In the genomic region with DNA sequence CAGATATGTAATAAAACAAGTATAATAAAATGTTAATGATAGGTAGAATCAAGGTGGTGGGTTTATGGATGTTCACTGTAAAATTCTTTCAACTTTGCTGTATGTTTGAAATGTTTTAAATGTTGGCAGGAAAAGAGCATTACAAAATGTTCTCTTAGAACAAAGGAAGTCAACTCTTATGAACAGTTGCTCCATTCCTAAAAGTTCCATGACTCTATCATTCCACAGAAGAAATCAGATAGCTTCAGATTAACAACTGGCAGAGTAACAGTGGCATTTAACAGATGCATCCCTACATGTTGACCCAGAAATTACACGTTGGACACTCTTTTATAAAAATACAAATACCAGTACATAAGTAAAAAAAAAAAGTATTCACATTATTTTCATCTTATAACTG, we compare ENCODE assay signal across 16 cellular contexts.
DNase-seq lines count a peak whose midpoint lies in the region; ATAC-seq and TF ChIP-seq lines count a peak whose summit lies in the region.
"Had no signal": no experiment of that assay in that cellular context is flagged by ENCODE, and none has a peak within 500 bp of the region (broad histone marks: within the 10 kb centered on the region; RNA-seq: fewer than 3 reads in every experiment).

No MANE protein-coding gene starts in this region.

- H3K4me3 ChIP-seq in cardiac fibroblast (replicated peaks in 1 of 2; ENCODE audit: low read depth in 2 of 2, low read length in 2 of 2) (no peak overlapping the region), fibroblast of the aortic adventitia (ENCODE audit: low read depth, low read length) (no peak overlapping the region), GM23338 (no peak overlapping the region)

- H3F3A ChIP-seq in GM23338 (replicated peaks; ENCODE audit: low read depth) = no peaks in the 10 kb centered on the region

- H3K27me3 Mint-ChIP-seq in GM23338 (ENCODE audit: insufficient read depth, low read depth, poor library complexity) = no peaks in the 10 kb centered on the region
- H3K27me3 Mint-ChIP-seq: B cell; CD4-positive, alpha-beta T cell had no signal

- no peak overlapping the region for H3K4me2 ChIP-seq in GM23338

- peaks cover 13% of the 10 kb centered on the region for H3K9me3 Mint-ChIP-seq in GM23338

- peak; percentile 44 to 61 for DNase-seq in cardiac fibroblast (ENCODE audit: low read depth in 2 of 2)
- DNase-seq in fibroblast of the aortic adventitia (ENCODE audit: low read depth) = peak; percentile 31
- DNase-seq in myocyte (ENCODE audit: low read depth) = peak; percentile 59
- no peak for DNase-seq in GM23338 (ENCODE audit: low spot score)
- DNase-seq in stimulated activated naive CD4-positive, alpha-beta T cell treated with Interleukin-2 at 50 U/mL for 16 hours (lab: John Stamatoyannopoulos, UW) = no peak
- DNase-seq: C1 segment of cervical spinal cord; CD4-positive, alpha-beta T cell; COR-L47; DMS153; DND-41; GDM1; HCEC 1CT had no signal

- H3K36me3 Mint-ChIP-seq in GM23338 (ENCODE audit: low read depth) = peaks cover 10% of the 10 kb centered on the region; the same call in 2 of the 3 replicates

- no peaks in the 10 kb centered on the region for H3K79me2 ChIP-seq in GM23338 (replicated peaks; ENCODE audit: insufficient read depth)

- no peaks in the 10 kb centered on the region for H3K36me3 ChIP-seq in GM23338 (ENCODE audit: insufficient read depth)

- H3K4me1 Mint-ChIP-seq in GM23338 = no peaks in the 10 kb centered on the region
- H3K4me1 Mint-ChIP-seq: B cell had no signal

- peaks cover 19% of the 10 kb centered on the region for H3K9me2 ChIP-seq in GM23338 (ENCODE audit: insufficient read depth)

- no peaks in the 10 kb centered on the region for H4K20me1 ChIP-seq in GM23338 (replicated peaks; ENCODE audit: insufficient read depth)

- no peaks in the 10 kb centered on the region for H3K4me1 ChIP-seq in GM23338 (ENCODE audit: insufficient read depth)

- H2AFZ ChIP-seq in GM23338 = no peak overlapping the region

- TF ChIP-seq CTCF in cardiac fibroblast (IDR thresholded peaks at IDR 0.05; ENCODE audit: low read depth, low read length) (no peak), fibroblast of the aortic adventitia (IDR thresholded peaks at IDR 0.05; ENCODE audit: insufficient read depth, low read length) (no peak), GM23338 (conservative IDR thresholded peaks at IDR 0.05; ENCODE audit: low read depth in 2 of 2) (no peak)

- no peak overlapping the region for H3K4me3 Mint-ChIP-seq in GM23338
- H3K4me3 Mint-ChIP-seq: B cell; CD4-positive, alpha-beta T cell had no signal

- no peak for ATAC-seq in GM23338
- ATAC-seq in HG02870 (IDR thresholded peaks at IDR 0.05; ENCODE audit: unreplicated experiment) = no peak
- no peak for ATAC-seq in GM18873 (IDR thresholded peaks at IDR 0.05; ENCODE audit: low FRiP score, unreplicated experiment)

- H3K27ac ChIP-seq in GM23338 (ENCODE audit: low read depth) = no peak overlapping the region
- H3K27ac ChIP-seq: HL-60 had no signal

- H3K27ac Mint-ChIP-seq in GM23338 = no peak overlapping the region
- H3K27ac Mint-ChIP-seq: B cell; CD4-positive, alpha-beta T cell had no signal

- H3K27me3 ChIP-seq in GM23338 (ENCODE audit: insufficient read depth) = no peaks in the 10 kb centered on the region

TF ChIP-seq in GM23338, 12 proteins besides CTCF, POLR2A, EP300 and RAD21 (continues in another document):
- no peak for TF ChIP-seq JUNB (IDR thresholded peaks at IDR 0.05; ENCODE audit: unreplicated experiment)
- TF ChIP-seq EZH2 (IDR thresholded peaks at IDR 0.05; ENCODE audit: low read depth, unreplicated experiment) = no peak
- TF ChIP-seq POLR2AphosphoS5 (IDR thresholded peaks at IDR 0.05; ENCODE audit: low read depth) = no peak
- TF ChIP-seq, protein P1, sequence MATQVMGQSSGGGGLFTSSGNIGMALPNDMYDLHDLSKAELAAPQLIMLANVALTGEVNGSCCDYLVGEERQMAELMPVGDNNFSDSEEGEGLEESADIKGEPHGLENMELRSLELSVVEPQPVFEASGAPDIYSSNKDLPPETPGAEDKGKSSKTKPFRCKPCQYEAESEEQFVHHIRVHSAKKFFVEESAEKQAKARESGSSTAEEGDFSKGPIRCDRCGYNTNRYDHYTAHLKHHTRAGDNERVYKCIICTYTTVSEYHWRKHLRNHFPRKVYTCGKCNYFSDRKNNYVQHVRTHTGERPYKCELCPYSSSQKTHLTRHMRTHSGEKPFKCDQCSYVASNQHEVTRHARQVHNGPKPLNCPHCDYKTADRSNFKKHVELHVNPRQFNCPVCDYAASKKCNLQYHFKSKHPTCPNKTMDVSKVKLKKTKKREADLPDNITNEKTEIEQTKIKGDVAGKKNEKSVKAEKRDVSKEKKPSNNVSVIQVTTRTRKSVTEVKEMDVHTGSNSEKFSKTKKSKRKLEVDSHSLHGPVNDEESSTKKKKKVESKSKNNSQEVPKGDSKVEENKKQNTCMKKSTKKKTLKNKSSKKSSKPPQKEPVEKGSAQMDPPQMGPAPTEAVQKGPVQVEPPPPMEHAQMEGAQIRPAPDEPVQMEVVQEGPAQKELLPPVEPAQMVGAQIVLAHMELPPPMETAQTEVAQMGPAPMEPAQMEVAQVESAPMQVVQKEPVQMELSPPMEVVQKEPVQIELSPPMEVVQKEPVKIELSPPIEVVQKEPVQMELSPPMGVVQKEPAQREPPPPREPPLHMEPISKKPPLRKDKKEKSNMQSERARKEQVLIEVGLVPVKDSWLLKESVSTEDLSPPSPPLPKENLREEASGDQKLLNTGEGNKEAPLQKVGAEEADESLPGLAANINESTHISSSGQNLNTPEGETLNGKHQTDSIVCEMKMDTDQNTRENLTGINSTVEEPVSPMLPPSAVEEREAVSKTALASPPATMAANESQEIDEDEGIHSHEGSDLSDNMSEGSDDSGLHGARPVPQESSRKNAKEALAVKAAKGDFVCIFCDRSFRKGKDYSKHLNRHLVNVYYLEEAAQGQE (IDR thresholded peaks at IDR 0.05; ENCODE audit: unreplicated experiment) = no peak
- TF ChIP-seq NANOG (IDR thresholded peaks at IDR 0.05; ENCODE audit: borderline replicate concordance) = no peak
- no peak for TF ChIP-seq ZNF114 (CRISPR knock-in tag; IDR thresholded peaks at IDR 0.05)
- no peak for TF ChIP-seq CREB1 (CRISPR knock-in tag; IDR thresholded peaks at IDR 0.05; ENCODE audit: low read depth)
- TF ChIP-seq STAT1 (IDR thresholded peaks at IDR 0.05; ENCODE audit: unreplicated experiment) = no peak
- no peak for TF ChIP-seq ZNF331 (CRISPR knock-in tag; IDR thresholded peaks at IDR 0.05; ENCODE audit: low read depth)
- TF ChIP-seq ZNF462 (CRISPR knock-in tag; IDR thresholded peaks at IDR 0.05) = no peak

Comparison
In these comparisons a context has a peak if more than half of its experiments do, and no peak if none do; other contexts are left out.
1. DNase-seq: peak in cardiac fibroblast (2 of 2), fibroblast of the aortic adventitia (single experiment) and myocyte (single experiment); none in GM23338 (single experiment) and stimulated activated naive CD4-positive, alpha-beta T cell treated with Interleukin-2 at 50 U/mL for 16 hours (single experiment).